Comparison of ENCODE assay signal across 25 cellular contexts in genomic region chr10:6153845-6154244, GRCh38. TPM values are rescaled to one million over a fixed set of nuclear protein-coding genes. Genes with fewer than 3 reads are reported as not detected.
A peak's percentile ranks its signal among the peaks of the same experiment; 100 is the strongest.
DNase-seq lines count a peak whose midpoint lies in the region; ATAC-seq, FAIRE-seq and TF ChIP-seq lines count a peak whose summit lies in the region.
"Had no signal": no experiment of that assay in that cellular context is flagged by ENCODE, and none has a peak within 500 bp of the region (broad histone marks: within the 10 kb centered on the region; RNA-seq: fewer than 3 reads in every experiment).

No MANE protein-coding gene starts in this region.

- peaks cover 9 to 52% (median 24%) of the 10 kb centered on the region in 4 donors for H3K4me1 Mint-ChIP-seq in CD4-positive, CD25-positive, alpha-beta regulatory T cell

- no peaks in the 10 kb centered on the region for H3K9me1 ChIP-seq in K562 (ENCODE audit: control insufficient read depth, insufficient read depth, low read length)

- peaks cover 4% of the 10 kb centered on the region for H3K79me1 ChIP-seq in neuronal stem cell (ENCODE audit: low read depth, low read length)

- H2BK12ac ChIP-seq in neuronal stem cell (ENCODE audit: low read length) = no peak overlapping the region

- intact Hi-C loops in K562 (cut with micrococcal nuclease) = loop anchor here (5.0 kb wide), 1 partner anchor 47 kb away; no protein-coding TSS in a partner anchor

- TF ChIP-seq EP300 in K562 (IDR thresholded peaks at IDR 0.05; ENCODE audit: low read length) = no peak

- BruUV-seq in K562 (replicated peaks; lab: Mats Ljungman, UMichigan) = no TSS peak

- H2BK15ac ChIP-seq in neuronal stem cell (ENCODE audit: low read length) = no peak overlapping the region

- FAIRE-seq in K562 (lab: Jason Lieb, UNC) = no peak
- FAIRE-seq: A549, GM18507, H54, HTR-8/SVneo had no signal

- H3K4ac ChIP-seq in neuronal stem cell (ENCODE audit: low read length) = no peak overlapping the region

- H3K14ac ChIP-seq in neuronal stem cell (ENCODE audit: low read length) = no peak overlapping the region

- peak overlapping the region; percentile 76 for H3K18ac ChIP-seq in neuronal stem cell (ENCODE audit: low read length)

- no peak overlapping the region for H2AK5ac ChIP-seq in neuronal stem cell (ENCODE audit: low read depth, low read length)

- H4K8ac ChIP-seq in neuronal stem cell (ENCODE audit: low read depth, low read length) = no peak overlapping the region

- DNase-seq in CD4-positive, CD25-positive, alpha-beta regulatory T cell = no peak
- DNase-seq in K562 (ENCODE audit: extremely low read depth in 1 of 4, low spot score in 3 of 4) = no peak
- DNase-seq in neuronal stem cell (ENCODE audit: low spot score) = no peak
- DNase-seq in islet precursor cell = no peak
- no peak for DNase-seq in NCI-H524 treated with DMSO at 0.1 percent for 48 hours (lab: John Stamatoyannopoulos, UW)
- no peak for DNase-seq in BE2C
- DNase-seq in DMS114 treated with DMSO at 0.1 percent for 48 hours (lab: John Stamatoyannopoulos, UW; ENCODE audit: unreplicated experiment) = no peak
- DNase-seq: CD4-positive, alpha-beta T cell; DMS153; HFFc6; NCI-H1105; NCI-H146; NCI-H2029; NCI-H2227 treated with DMSO at 0.1 percent for 48 hours; NCI-H510A; NCI-H774; NK-92 treated with Interleukin-12 subunit alpha and Interleukin-12 subunit beta, amount 100 ng/mL, for 24 hours had no signal

- H2BK120ac ChIP-seq in neuronal stem cell (ENCODE audit: low read depth, low read length) = no peak overlapping the region

- no peak overlapping the region for H3K4me3 Mint-ChIP-seq in CD4-positive, CD25-positive, alpha-beta regulatory T cell
- H3K4me3 Mint-ChIP-seq: B cell; CD4-positive, alpha-beta T cell; HFFc6 had no signal

- TF ChIP-seq POLR2A in K562 (conservative IDR thresholded peaks at IDR 0.05) = no peak

- no peak for TF ChIP-seq RAD21 in K562 (CRISPR knock-in tag; conservative IDR thresholded peaks at IDR 0.05 in 1 of 2, IDR thresholded peaks at IDR 0.05 in 1 of 2)

- 91% methylated on average over 3 of the region's 7 CpGs for WGBS in K562 (ENCODE audit: insufficient coverage, low coverage, missing lambda C conversion rate)
- WGBS in neuronal stem cell (ENCODE audit: extremely low coverage in 2 of 2, insufficient read length in 2 of 2, insufficient replicate concordance in 1 of 2), 2 donors = no CpG with 5 or more reads among the region's 7 CpGs

- POLR2A ChIA-PET in HEK293 (lab: Yijun Ruan, JAX) (interaction anchor here (1.0 kb wide), 1 partner anchor 12 kb away, joined by 3 read pairs; no protein-coding TSS in a partner anchor), K562 (lab: Yijun Ruan, JAX) (interaction anchor here (0.5 kb wide), 1 partner anchor 223 kb away, joined by 3 read pairs; no protein-coding TSS in a partner anchor)

- H3K4me2 ChIP-seq in K562 (ENCODE audit: insufficient read depth, low read length) (no peak overlapping the region), neuronal stem cell (ENCODE audit: insufficient read depth, low read length, poor library complexity, severe bottlenecking) (no peak overlapping the region)
- H3K4me2 ChIP-seq: A549 had no signal

- no peak overlapping the region for H2AFZ ChIP-seq in K562 (ENCODE audit: low read depth, low read length)
- no peak overlapping the region for H2AFZ ChIP-seq in neuronal stem cell (ENCODE audit: low read length)

- H3K23ac ChIP-seq in neuronal stem cell (ENCODE audit: low read depth, low read length, poor library complexity) = no peak overlapping the region

- H3K36me3 ChIP-seq in CD4-positive, CD25-positive, alpha-beta regulatory T cell (ENCODE audit: control insufficient read depth, insufficient read depth, low read length) = no peaks in the 10 kb centered on the region
- no peaks in the 10 kb centered on the region; a peak in 1 of 3 replicates for H3K36me3 ChIP-seq in HEK293 (ENCODE audit: control insufficient read depth in 2 of 2, insufficient read depth in 1 of 2, low read length in 2 of 2)
- H3K36me3 ChIP-seq in K562 (ENCODE audit: control insufficient read depth, insufficient read depth, low read length) = no peaks in the 10 kb centered on the region
- H3K36me3 ChIP-seq in neuronal stem cell (replicated peaks in 1 of 2; ENCODE audit: control insufficient read depth in 2 of 2, insufficient read depth in 2 of 2, low read length in 2 of 2) = peaks cover 0 to 2% of the 10 kb centered on the region in 2 donors
- H3K36me3 ChIP-seq in BE2C = no peaks in the 10 kb centered on the region

- H4K20me1 ChIP-seq in K562 (replicated peaks; ENCODE audit: control insufficient read depth, insufficient read depth, low read length) = peaks cover 11% of the 10 kb centered on the region

- H3K27me3 Mint-ChIP-seq in CD4-positive, CD25-positive, alpha-beta regulatory T cell = no peaks in the 10 kb centered on the region
- H3K27me3 Mint-ChIP-seq: B cell; CD4-positive, alpha-beta T cell had no signal

- H3K79me2 ChIP-seq in K562 (ENCODE audit: control insufficient read depth, insufficient read depth, low read length) = peaks cover 44% of the 10 kb centered on the region

- H3K9ac ChIP-seq in K562 (ENCODE audit: insufficient read depth in 1 of 2, low read depth in 2 of 2, low read length in 2 of 2) (no peak overlapping the region), neuronal stem cell (ENCODE audit: low read depth, low read length, poor library complexity) (peak overlapping the region; percentile 24)

- peaks cover 8% of the 10 kb centered on the region for H3K36me3 Mint-ChIP-seq in CD4-positive, CD25-positive, alpha-beta regulatory T cell

- peaks cover 0 to 1% (median 0%) of the 10 kb centered on the region in 7 donors for H3K9me3 Mint-ChIP-seq in CD4-positive, CD25-positive, alpha-beta regulatory T cell
- H3K9me3 Mint-ChIP-seq: CD4-positive, alpha-beta T cell; HFFc6 had no signal

- no peak for ATAC-seq in CD4-positive, CD25-positive, alpha-beta regulatory T cell (ENCODE audit: low read depth in 2 of 2)
- ATAC-seq in K562 = no peak
- ATAC-seq: A549, Panc1, SK-N-SH treated with all-trans-retinoic acid at 6 μM for 48 hours had no signal

- H3K27ac Mint-ChIP-seq in CD4-positive, CD25-positive, alpha-beta regulatory T cell = peak overlapping the region in 2 of 3 donors; percentile 62 to 65
- H3K27ac Mint-ChIP-seq: B cell; CD4-positive, alpha-beta T cell; HFFc6 had no signal

- in situ Hi-C loops in K562 (cut with MboI) = no loop called here

- H3K4me3 ChIP-seq in CD4-positive, CD25-positive, alpha-beta regulatory T cell (ENCODE audit: low read depth, low read length) = no peak overlapping the region
- H3K4me3 ChIP-seq in HEK293 (ENCODE audit: low read depth, low read length) (no peak overlapping the region), K562 (no peak overlapping the region), neuronal stem cell (ENCODE audit: low read length in 2 of 2) (no peak overlapping the region), BE2C (ENCODE audit: low read depth, low read length) (no peak overlapping the region)
- H3K4me3 ChIP-seq: A549 had no signal

- no peaks in the 10 kb centered on the region for H3K9me3 ChIP-seq in CD4-positive, CD25-positive, alpha-beta regulatory T cell (ENCODE audit: control insufficient read depth in 2 of 2, low read length in 2 of 2)
- H3K9me3 ChIP-seq in HEK293 (ENCODE audit: control insufficient read depth, insufficient read depth, low read depth, low read length) (no peaks in the 10 kb centered on the region), K562 (replicated peaks; ENCODE audit: control insufficient read depth, insufficient read depth, low read depth, low read length) (no peaks in the 10 kb centered on the region), neuronal stem cell (replicated peaks in 1 of 2; ENCODE audit: control insufficient read depth in 2 of 2, insufficient read depth in 1 of 2, low read depth in 1 of 2, low read length in 2 of 2) (peaks cover 0 to 4% of the 10 kb centered on the region in 2 donors), BE2C (no peaks in the 10 kb centered on the region)
- H3K9me3 ChIP-seq: A549 had no signal

- H2BK5ac ChIP-seq in neuronal stem cell (ENCODE audit: low read length) = no peak overlapping the region

- no peak overlapping the region for H3K27ac ChIP-seq in CD4-positive, CD25-positive, alpha-beta regulatory T cell (ENCODE audit: insufficient read depth, low read length, poor library complexity, severe bottlenecking)
- H3K27ac ChIP-seq in HEK293 (ENCODE audit: extremely low read depth, low read depth, low read length) (no peak overlapping the region), K562 (ENCODE audit: extremely low read depth, low read depth, low read length) (no peak overlapping the region), neuronal stem cell (replicated peaks; ENCODE audit: low read length) (no peak overlapping the region)
- H3K27ac ChIP-seq: A549 had no signal

- no peaks in the 10 kb centered on the region for H3K27me3 ChIP-seq in CD4-positive, CD25-positive, alpha-beta regulatory T cell (ENCODE audit: control insufficient read depth, insufficient read depth, low read length)
- H3K27me3 ChIP-seq in K562 (ENCODE audit: control insufficient read depth in 2 of 2, insufficient read depth in 2 of 2, low read length in 2 of 2) (no peaks in the 10 kb centered on the region), neuronal stem cell (ENCODE audit: control insufficient read depth in 3 of 3, insufficient read depth in 3 of 3, low read depth in 1 of 3, low read length in 3 of 3) (no peaks in the 10 kb centered on the region), BE2C (no peaks in the 10 kb centered on the region)

- CTCF ChIA-PET in HEK293 (lab: Yijun Ruan, JAX) (interaction anchor here (1.2 kb wide), 1 partner anchor 10 kb away, joined by 4 read pairs; no protein-coding TSS in a partner anchor), K562 (lab: Yijun Ruan, JAX; ENCODE audit: low intra/inter-chr PET ratio) (no interaction called here)

- TF ChIP-seq CTCF in HEK293 (tag by site-specific recombination; IDR thresholded peaks at IDR 0.05) (no peak), K562 (IDR thresholded peaks at IDR 0.05 in 2 of 3, conservative IDR thresholded peaks at IDR 0.05 in 1 of 3; ENCODE audit: insufficient read depth in 2 of 3, low read depth in 1 of 3, low read length in 3 of 3) (no peak), BE2C (IDR thresholded peaks at IDR 0.05; ENCODE audit: low read depth, low read length) (no peak)

- H3K4me1 ChIP-seq in CD4-positive, CD25-positive, alpha-beta regulatory T cell (ENCODE audit: control insufficient read depth, insufficient read depth, low read length, poor library complexity, severe bottlenecking) = peaks cover 11% of the 10 kb centered on the region
- H3K4me1 ChIP-seq in HEK293 (ENCODE audit: control insufficient read depth, insufficient read depth, low read length) (no peaks in the 10 kb centered on the region), K562 (replicated peaks in 1 of 2; ENCODE audit: control insufficient read depth in 2 of 2, insufficient read depth in 2 of 2, low read length in 2 of 2) (peaks cover 7 to 19% of the 10 kb centered on the region in 2 experiments), neuronal stem cell (ENCODE audit: control insufficient read depth in 2 of 2, insufficient read depth in 1 of 2, low read depth in 1 of 2, low read length in 2 of 2) (peaks cover 0 to 5% of the 10 kb centered on the region in 2 donors), BE2C (no peaks in the 10 kb centered on the region)

- H4K91ac ChIP-seq in neuronal stem cell (ENCODE audit: low read depth, low read length, poor library complexity) = no peak overlapping the region

RNA-seq across cellular contexts. Expression of gene PFKFB3, which starts 48.9 kb away (rescaled TPM):
- total RNA-seq in CD4-positive, CD25-positive, alpha-beta regulatory T cell = 96.3 TPM
- 1 to 10 TPM; 2.8 to 6.2 (median 3.9) TPM for polyA plus RNA-seq in CD4-positive, CD25-positive, alpha-beta regulatory T cell
- 25.5 and 39.0 TPM in 2 replicates for total RNA-seq in K562 (2011; cell fraction: chromatin; rRNA removed; ENCODE audit: low replicate concordance)
- 19.2 and 20.8 TPM in 2 replicates for total RNA-seq in K562 (2011; cell fraction: nucleolus; rRNA removed)
- 15.2 and 16.8 TPM in 2 replicates for total RNA-seq in K562 (2011; cell fraction: nucleoplasm; rRNA removed)
- total RNA-seq in K562 (2014; rRNA removed) = 7.1 and 8.7 TPM in 2 replicates
- total RNA-seq in K562 (2014; rRNA removed; fragmentation: Illumina TruSeq; extraction: Trizol) = 7.3 and 8.5 TPM in 2 replicates
- total RNA-seq in K562 (2015; rRNA removed; fragmentation: Illumina TruSeq; extraction: Trizol) = 7.8 and 8.5 TPM in 2 replicates
- total RNA-seq in K562 (2021) = 21.1 and 21.6 TPM in 2 replicates
- 7.8 and 11.2 TPM in 2 replicates for polyA plus RNA-seq in K562 (2011; rRNA removed)
- polyA plus RNA-seq in K562 (2011; cell fraction: cytosol; rRNA removed) = 8.6 and 13.1 TPM in 2 replicates
- 17.4 and 21.2 TPM in 2 replicates for polyA plus RNA-seq in K562 (2011; cell fraction: nucleus; rRNA removed)
- polyA plus RNA-seq in K562 (2012) = 9.6 and 10.0 TPM in 2 replicates
- 15.0 TPM in 2 replicates for polyA plus RNA-seq in K562 (2014; fragmentation: Illumina TruSeq; extraction: Trizol)
- under 1 TPM; 0.46 to 0.73 TPM for polyA plus RNA-seq in K562 (2014; fragmentation: Nextera tagmentation; extraction: Ambion mirVana)
- polyA plus RNA-seq in K562 (2014; rRNA removed) = 8.4 and 10.4 TPM in 2 replicates
- polyA minus RNA-seq in K562 (2011; rRNA and poly(A)+ RNA removed) = 9.6 and 9.7 TPM in 2 replicates
- 5.0 TPM in 2 replicates for polyA minus RNA-seq in K562 (2011; cell fraction: cytosol; rRNA and poly(A)+ RNA removed)
- 7.9 and 14.4 TPM in 2 replicates for polyA minus RNA-seq in K562 (2011; cell fraction: nucleus; rRNA and poly(A)+ RNA removed)
- 11.4 TPM for polyA plus RNA-seq in neuronal stem cell (2013, experiment 1 of 2)
- 11.8 TPM for polyA plus RNA-seq in neuronal stem cell (2013, experiment 2 of 2)
- polyA plus RNA-seq in BE2C (2012; ENCODE audit: insufficient read depth, insufficient read length, low read depth) = 12.1 TPM
